22 cellular contexts compared by ENCODE assay signal in genomic region chr22:18929459-18929858, GRCh38. TPM values are rescaled to one million over a fixed set of nuclear protein-coding genes. Genes with fewer than 3 reads are reported as not detected.
A peak's percentile ranks its signal among the peaks of the same experiment; 100 is the strongest.
DNase-seq lines count a peak whose midpoint lies in the region; ATAC-seq and TF ChIP-seq lines count a peak whose summit lies in the region.
"Had no signal": no experiment of that assay in that cellular context is flagged by ENCODE, and none has a peak within 500 bp of the region (broad histone marks: within the 10 kb centered on the region; RNA-seq: fewer than 3 reads in every experiment).

No MANE protein-coding gene starts in this region.

- intact Hi-C loops in Right ventricle myocardium inferior (cut with DNase I) (no loop called here), cardiac septum (cut with DNase I) (no loop called here), heart left ventricle (cut with DNase I) (no loop called here), upper lobe of right lung (cut with DNase I) (no loop called here)

- H3K36me3 ChIP-seq in heart left ventricle (no peaks in the 10 kb centered on the region), lung (ENCODE audit: control insufficient read depth in 2 of 2, insufficient read depth in 2 of 2, low read length in 2 of 2) (no peaks in the 10 kb centered on the region), upper lobe of right lung (no peaks in the 10 kb centered on the region)
- H3K36me3 ChIP-seq: adrenal gland, BE2C had no signal

- ATAC-seq in Right ventricle myocardium inferior = peak; percentile 96
- peak; percentile 94 to 96 (median 94) for ATAC-seq in heart left ventricle
- peak; percentile 78 for ATAC-seq in lung (ENCODE audit: insufficient read depth, low FRiP score)
- ATAC-seq in upper lobe of right lung = peak; percentile 92
- no peak for ATAC-seq in activated CD4-positive, CD25-positive, alpha-beta regulatory T cell treated with anti-CD3 and anti-CD28 coated beads, Interleukin-2, amount 50 U/mL, for 24 hours

- no peak for TF ChIP-seq CTCF in heart left ventricle (IDR thresholded peaks at IDR 0.05)
- no peak for TF ChIP-seq CTCF in lung (IDR thresholded peaks at IDR 0.05; ENCODE audit: control extremely low read depth, extremely low read depth)
- no peak for TF ChIP-seq CTCF in upper lobe of right lung (IDR thresholded peaks at IDR 0.05)

- DNase-seq in Right ventricle myocardium inferior (ENCODE audit: missing footprints) (no peak), cardiac septum (ENCODE audit: low spot score) (no peak), heart left ventricle (peak in 1 of 5 donors; percentile 17), lung (ENCODE audit: low spot score) (no peak), upper lobe of right lung (no peak), GF-D8 (lab: John Stamatoyannopoulos, UW) (no peak), COLO829 (ENCODE audit: low spot score) (no peak)
- DNase-seq: activated CD4-positive, alpha-beta memory T cell treated with anti-CD3 and anti-CD28 coated beads, Interleukin-2, amount 10 ng/mL, durations not matched to agents 7 days and 5 days; BE2C; caudate nucleus; DND-41; GOT3; hypothalamus; NCI-H2107; NCI-H510A; retina had no signal

- H3K4me3 ChIP-seq in heart left ventricle (no peak overlapping the region), lung (no peak overlapping the region), upper lobe of right lung (no peak overlapping the region)
- H3K4me3 ChIP-seq: adrenal gland, dorsolateral prefrontal cortex, SK-N-MC had no signal

- TF ChIP-seq POLR2A in heart left ventricle (IDR thresholded peaks at IDR 0.05) = no peak

- 4% methylated on average over 2 of the region's 5 CpGs; no CpG with 5 or more reads in 3 of the 4 donors for WGBS in heart left ventricle, 4 donors
- no CpG with 5 or more reads among the region's 5 CpGs for WGBS in lung, 2 donors

- H3K9me3 ChIP-seq in heart left ventricle (no peaks in the 10 kb centered on the region), lung (ENCODE audit: control insufficient read depth in 2 of 2, insufficient read depth in 1 of 2, low read length in 1 of 2) (no peaks in the 10 kb centered on the region), upper lobe of right lung (no peaks in the 10 kb centered on the region)
- H3K9me3 ChIP-seq: adrenal gland, BE2C had no signal

- H3K27ac ChIP-seq in heart left ventricle (peak overlapping the region in 2 of 12 donors; percentile 64 to 67), lung (ENCODE audit: low read depth in 1 of 2, low read length in 1 of 2) (no peak overlapping the region), upper lobe of right lung (no peak overlapping the region)
- H3K27ac ChIP-seq: adrenal gland, SK-N-MC had no signal

- H3K4me1 ChIP-seq in heart left ventricle = no peaks in the 10 kb centered on the region
- H3K4me1 ChIP-seq in lung (ENCODE audit: control insufficient read depth in 2 of 2, insufficient read depth in 2 of 2, low read length in 2 of 2) = no peaks in the 10 kb centered on the region
- H3K4me1 ChIP-seq in upper lobe of right lung = no peaks in the 10 kb centered on the region
- H3K4me1 ChIP-seq: adrenal gland, BE2C had no signal

- H3K27me3 ChIP-seq in heart left ventricle (no peaks in the 10 kb centered on the region), lung (ENCODE audit: control insufficient read depth, insufficient read depth) (no peaks in the 10 kb centered on the region), upper lobe of right lung (no peaks in the 10 kb centered on the region)
- H3K27me3 ChIP-seq: adrenal gland, BE2C, dorsolateral prefrontal cortex had no signal

RNA-seq across cellular contexts. Expression of gene PRODH, which starts 6.6 kb away (rescaled TPM):
- total RNA-seq in Right ventricle myocardium inferior (7.4 TPM), cardiac septum (3.0 TPM), heart left ventricle (10 to 100 TPM in 2 of 9 donors, 1 to 10 TPM in 7; 3.3 to 25.0 (median 7.5) TPM), lung (10 to 100 TPM; 28.7 to 65.7 TPM), upper lobe of right lung (60.9 TPM)
- polyA plus RNA-seq in heart left ventricle (10 to 100 TPM in 1 of 2 donors, 1 to 10 TPM in 1; 4.2 to 11.0 TPM), lung (10 to 100 TPM in 1 of 2 donors, 1 to 10 TPM in 1; 6.6 to 35.8 TPM)
- total RNA-seq: M059J had no signal
- polyA plus RNA-seq: IgD-negative memory B cell had no signal

RNA-seq across cellular contexts. Expression of gene DGCR6, which starts 23.3 kb away (rescaled TPM):
- total RNA-seq in Right ventricle myocardium inferior = 8.0 TPM
- total RNA-seq in cardiac septum = 7.6 TPM
- 10 to 100 TPM in 4 of 9 donors, 1 to 10 TPM in 5; 6.4 to 47.0 (median 8.2) TPM for total RNA-seq in heart left ventricle
- 1 to 10 TPM; 3.5 to 7.7 TPM for polyA plus RNA-seq in heart left ventricle
- total RNA-seq in lung = 1 to 10 TPM; 3.1 to 5.9 TPM
- polyA plus RNA-seq in lung = 1 to 10 TPM; 1.3 to 4.7 TPM
- total RNA-seq in upper lobe of right lung = 3.1 TPM

Comparison
In these comparisons a context has a peak if more than half of its experiments do, and no peak if none do; other contexts are left out.
1. ATAC-seq: peak in Right ventricle myocardium inferior (single experiment), heart left ventricle (4 of 4), lung (single experiment) and upper lobe of right lung (single experiment); none in activated CD4-positive, CD25-positive, alpha-beta regulatory T cell treated with anti-CD3 and anti-CD28 coated beads, Interleukin-2, amount 50 U/mL, for 24 hours (0 of 2).